Comparison of ENCODE assay signal across 17 cellular contexts in the genomic region with DNA sequence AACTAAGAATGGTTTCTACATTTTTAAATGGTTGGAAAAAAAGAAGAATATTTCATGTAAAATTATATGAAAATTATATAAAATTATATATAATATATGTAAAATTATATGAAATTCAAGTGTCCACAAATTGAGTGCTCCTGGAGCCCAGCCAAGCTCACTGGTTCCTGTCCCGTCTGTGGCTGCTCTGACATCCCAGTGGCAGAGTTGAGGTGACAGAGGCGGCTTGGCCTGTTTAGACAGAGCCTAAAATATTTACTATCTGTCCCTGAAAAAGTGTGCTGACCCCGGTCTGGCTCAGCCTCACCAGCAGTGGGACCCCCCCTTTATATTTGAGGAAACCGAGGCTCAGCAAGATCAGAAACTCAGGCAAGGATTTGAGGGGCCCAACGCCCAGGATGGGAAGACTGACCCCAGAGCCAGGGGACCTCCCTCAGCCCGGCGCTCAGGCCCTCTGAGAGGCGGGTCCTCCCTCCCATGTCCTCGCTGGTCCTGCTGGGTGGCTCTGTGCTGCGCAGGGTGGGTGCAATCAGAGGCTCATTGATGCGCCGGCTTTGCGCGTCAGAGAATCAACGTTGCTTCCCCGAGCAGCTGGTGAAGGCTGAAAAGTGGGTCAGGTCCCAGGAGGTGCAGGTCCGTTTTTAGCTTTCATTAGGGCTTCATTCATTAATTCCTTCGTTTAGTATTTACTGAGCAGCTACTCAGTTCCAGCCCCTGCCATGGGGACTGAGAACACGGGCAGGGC. TPM values are rescaled to one million over a fixed set of nuclear protein-coding genes. Genes with fewer than 3 reads are reported as not detected.
DNase-seq lines count a peak whose midpoint lies in the region; ATAC-seq and TF ChIP-seq lines count a peak whose summit lies in the region.
"Had no signal": no experiment of that assay in that cellular context is flagged by ENCODE, and none has a peak within 500 bp of the region (broad histone marks: within the 10 kb centered on the region; RNA-seq: fewer than 3 reads in every experiment).

No MANE protein-coding gene starts in this region.

- H3K27ac Mint-ChIP-seq in endodermal cell = no peak overlapping the region
- H3K27ac Mint-ChIP-seq in stimulated activated memory B cell treated with anti-CD40 and anti-IgM and Interleukin-4, amounts not matched to agents 10 μg/mL and 1 μg/mL and 100 μg/mL, for 72 hours = no peak overlapping the region
- H3K27ac Mint-ChIP-seq: CD4-positive, CD25-positive, alpha-beta regulatory T cell had no signal

- H3K4me1 ChIP-seq in BLaER1 treated with 17β-estradiol and CSF1 and Interleukin-3, amounts not matched to agents 10 nM and 100 nM = peaks cover 0 to 28% (median 12%) of the 10 kb centered on the region in 10 experiments; a peak in 14 of 20 replicates
- H3K4me1 ChIP-seq in endodermal cell (ENCODE audit: control insufficient read depth, insufficient read depth, low read length) = no peaks in the 10 kb centered on the region

- H3K9me3 ChIP-seq in BLaER1 treated with 17β-estradiol and CSF1 and Interleukin-3, amounts not matched to agents 10 nM and 100 nM (replicated peaks in 1 of 11) = peaks cover 0 to 3% (median 0%) of the 10 kb centered on the region in 11 experiments; a peak in 2 of 22 replicates
- H3K9me3 ChIP-seq in endodermal cell (ENCODE audit: control insufficient read depth, low read length) = no peaks in the 10 kb centered on the region

- H3K36me3 Mint-ChIP-seq in endodermal cell (ENCODE audit: low read depth) = no peaks in the 10 kb centered on the region
- H3K36me3 Mint-ChIP-seq in stimulated activated memory B cell treated with anti-CD40 and anti-IgM and Interleukin-4, amounts not matched to agents 10 μg/mL and 1 μg/mL and 100 μg/mL, for 72 hours = no peaks in the 10 kb centered on the region
- H3K36me3 Mint-ChIP-seq: CD4-positive, CD25-positive, alpha-beta regulatory T cell had no signal

- peak overlapping the region in 1 of 11 experiments; percentile 36; a peak in 1 of 22 replicates for H3K27ac ChIP-seq in BLaER1 treated with 17β-estradiol and CSF1 and Interleukin-3, amounts not matched to agents 10 nM and 100 nM
- no peak overlapping the region for H3K27ac ChIP-seq in endodermal cell (ENCODE audit: low read depth, low read length)

- peak overlapping the region in 8 of 11 experiments; percentile 28 to 79 (median 65); a peak in 15 of 22 replicates for H3K4me2 ChIP-seq in BLaER1 treated with 17β-estradiol and CSF1 and Interleukin-3, amounts not matched to agents 10 nM and 100 nM

- no peaks in the 10 kb centered on the region for H3K4me1 Mint-ChIP-seq in endodermal cell
- H3K4me1 Mint-ChIP-seq in stimulated activated memory B cell treated with anti-CD40 and anti-IgM and Interleukin-4, amounts not matched to agents 10 μg/mL and 1 μg/mL and 100 μg/mL, for 72 hours = no peaks in the 10 kb centered on the region
- H3K4me1 Mint-ChIP-seq: CD4-positive, CD25-positive, alpha-beta regulatory T cell had no signal

- intact Hi-C loops in sciatic nerve (cut with DNase I) = no loop called here

- no peak overlapping the region for H3K4me3 ChIP-seq in BLaER1 treated with 17β-estradiol and CSF1 and Interleukin-3, amounts not matched to agents 10 nM and 100 nM
- H3K4me3 ChIP-seq in endodermal cell (ENCODE audit: low read length) = no peak overlapping the region

- no peaks in the 10 kb centered on the region for H3K9me3 Mint-ChIP-seq in endodermal cell
- no peaks in the 10 kb centered on the region for H3K9me3 Mint-ChIP-seq in stimulated activated memory B cell treated with anti-CD40 and anti-IgM and Interleukin-4, amounts not matched to agents 10 μg/mL and 1 μg/mL and 100 μg/mL, for 72 hours

- H3K27me3 ChIP-seq in BLaER1 treated with 17β-estradiol and CSF1 and Interleukin-3, amounts not matched to agents 10 nM and 100 nM = no peaks in the 10 kb centered on the region
- no peaks in the 10 kb centered on the region for H3K27me3 ChIP-seq in endodermal cell (ENCODE audit: control insufficient read depth, insufficient read depth, low read length, poor library complexity, severe bottlenecking)

- peak overlapping the region in 4 of 11 experiments; percentile 12 to 18 (median 16); a peak in 1 of 22 replicates for H3K9ac ChIP-seq in BLaER1 treated with 17β-estradiol and CSF1 and Interleukin-3, amounts not matched to agents 10 nM and 100 nM
- H3K9ac ChIP-seq in endodermal cell (ENCODE audit: extremely low read depth, low read length, poor library complexity, severe bottlenecking) = no peak overlapping the region

- 91 to 95% methylated on average over 15 to 19 of the region's 19 CpGs for WGBS in endodermal cell (ENCODE audit: insufficient coverage in 1 of 2, insufficient read length in 1 of 2), 2 experiments

- ATAC-seq in sciatic nerve (no peak), HG03571 (IDR thresholded peaks at IDR 0.05; ENCODE audit: unreplicated experiment) (no peak)
- ATAC-seq in stimulated activated memory B cell treated with anti-CD40 and anti-IgM and Interleukin-4, amounts not matched to agents 10 μg/mL and 1 μg/mL and 100 μg/mL, for 72 hours = no peak

- no peaks in the 10 kb centered on the region for H3K36me3 ChIP-seq in BLaER1 treated with 17β-estradiol and CSF1 and Interleukin-3, amounts not matched to agents 10 nM and 100 nM
- H3K36me3 ChIP-seq in endodermal cell (ENCODE audit: control insufficient read depth, insufficient read depth, low read length) = no peaks in the 10 kb centered on the region

- peak; percentile 5 for DNase-seq in activated T-cell treated with anti-CD3 and anti-CD28 coated beads, Interleukin-2, amount 50 U/mL, for 1 hour
- no peak for DNase-seq in activated T-cell treated with anti-CD3 and anti-CD28 coated beads for 4 hours
- DNase-seq in endodermal cell = peak; percentile 31
- DNase-seq in sciatic nerve (ENCODE audit: low spot score) = peak; percentile 55
- DNase-seq in NCI-H1092 treated with DMSO at 0.1 percent for 48 hours (lab: John Stamatoyannopoulos, UW) = no peak
- DNase-seq: 8988T; CD4-positive, CD25-positive, alpha-beta regulatory T cell; COR-L47; DMS 273 treated with DMSO at 0.1 percent for 48 hours; DND-41; NCI-H1105; NCI-H2081; NK-92 treated with Interleukin-12 subunit alpha and Interleukin-12 subunit beta, amount 100 ng/mL, for 24 hours; SHP77 treated with DMSO at 0.1 percent for 48 hours had no signal

- H3K27me3 Mint-ChIP-seq in endodermal cell (ENCODE audit: insufficient read depth) = peaks cover 4% of the 10 kb centered on the region
- H3K27me3 Mint-ChIP-seq in stimulated activated memory B cell treated with anti-CD40 and anti-IgM and Interleukin-4, amounts not matched to agents 10 μg/mL and 1 μg/mL and 100 μg/mL, for 72 hours = peaks cover 35% of the 10 kb centered on the region

- H4K20me1 ChIP-seq in BLaER1 treated with 17β-estradiol and CSF1 and Interleukin-3, amounts not matched to agents 10 nM and 100 nM = no peaks in the 10 kb centered on the region

- H3K4me3 Mint-ChIP-seq in endodermal cell = no peak overlapping the region
- no peak overlapping the region for H3K4me3 Mint-ChIP-seq in stimulated activated memory B cell treated with anti-CD40 and anti-IgM and Interleukin-4, amounts not matched to agents 10 μg/mL and 1 μg/mL and 100 μg/mL, for 72 hours
- H3K4me3 Mint-ChIP-seq: CD4-positive, CD25-positive, alpha-beta regulatory T cell had no signal

- TF ChIP-seq CTCF in endodermal cell (conservative IDR thresholded peaks at IDR 0.05) = no peak

RNA-seq across cellular contexts. Expression of gene BEGAIN, which starts 21.5 kb away (rescaled TPM):
- total RNA-seq in endodermal cell (1 to 10 TPM in 1 of 2 donors, under 1 TPM in 1; 0.91 to 1.3 TPM), sciatic nerve (12.3 TPM)
- polyA plus RNA-seq in endodermal cell (2013, experiment 1 of 2) = 1.4 TPM
- 1.1 TPM for polyA plus RNA-seq in endodermal cell (2013, experiment 2 of 2)

Comparison
In these comparisons a context has a peak if more than half of its experiments do, and no peak if none do; other contexts are left out.
1. DNase-seq: peak in activated T-cell treated with anti-CD3 and anti-CD28 coated beads, Interleukin-2, amount 50 U/mL, for 1 hour (single experiment), endodermal cell (single experiment) and sciatic nerve (single experiment); none in activated T-cell treated with anti-CD3 and anti-CD28 coated beads for 4 hours (single experiment) and NCI-H1092 treated with DMSO at 0.1 percent for 48 hours (single experiment).